20 cellular contexts compared by ENCODE assay signal in the genomic region with DNA sequence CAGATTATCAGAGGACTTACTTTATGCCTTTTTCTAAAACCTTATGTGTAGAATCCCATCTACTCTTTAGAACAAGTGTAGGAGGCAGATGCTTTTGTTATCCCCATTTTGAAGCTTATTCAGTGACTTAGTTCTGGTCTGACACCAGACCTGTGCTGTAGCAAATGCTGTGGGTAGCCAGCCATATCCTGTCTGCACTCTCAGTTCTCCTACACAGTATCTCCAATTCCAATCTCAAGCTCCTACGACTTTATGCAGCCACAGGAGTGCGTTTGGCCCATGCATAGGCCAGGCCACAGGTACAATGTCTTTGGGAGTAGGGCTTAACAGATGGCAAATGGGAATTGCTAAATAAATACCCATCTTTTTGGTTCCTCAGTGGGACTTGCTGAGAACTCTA.
A peak's percentile ranks its signal among the peaks of the same experiment; 100 is the strongest.
DNase-seq lines count a peak whose midpoint lies in the region; ATAC-seq lines count a peak whose summit lies in the region.
"Had no signal": no experiment of that assay in that cellular context is flagged by ENCODE, and none has a peak within 500 bp of the region (broad histone marks: within the 10 kb centered on the region; RNA-seq: fewer than 3 reads in every experiment).

No MANE protein-coding gene starts in this region.

- DNase-seq in left kidney (ENCODE audit: low read depth, low spot score), result peak; percentile 38
- DNase-seq in NCI-H524 treated with DMSO at 0.1 percent for 48 hours (lab: John Stamatoyannopoulos, UW), result no peak
- no peak for DNase-seq in inferior parietal cortex (ENCODE audit: extremely low spot score)
- DNase-seq: activated B cell treated with CpG ODN at 0.5 μM for 24 hours; activated gamma-delta T cell treated with Interleukin-2 at 50 U/mL for 16 hours; aorta; BE2C; colonic mucosa; H9; IMR-90; left ventricle myocardium superior; NCI-H2081; RPMI8226; stimulated activated CD4-positive, alpha-beta T cell treated with anti-CD3 and anti-CD28 coated beads, Interleukin-4, amount 100 ng/mL, for 4 hours; SW 1271 had no signal

- ATAC-seq in GM18867 (IDR thresholded peaks at IDR 0.05; ENCODE audit: unreplicated experiment), result peak; percentile 83
- ATAC-seq in GM21447 (IDR thresholded peaks at IDR 0.05; ENCODE audit: unreplicated experiment), result peak; percentile 90
- peak; percentile 77 for ATAC-seq in HG03095 (IDR thresholded peaks at IDR 0.05; ENCODE audit: unreplicated experiment)
- ATAC-seq in GM21367 (IDR thresholded peaks at IDR 0.05; ENCODE audit: unreplicated experiment), result no peak
- ATAC-seq in GM21526 (IDR thresholded peaks at IDR 0.05; ENCODE audit: low FRiP score, unreplicated experiment), result no peak
- ATAC-seq: left ventricle myocardium superior had no signal

Comparison
In these comparisons a context has a peak if more than half of its experiments do, and no peak if none do; other contexts are left out.
1. ATAC-seq: peak in GM18867 (single experiment), GM21447 (single experiment) and HG03095 (single experiment); none in GM21367 (single experiment) and GM21526 (single experiment).